ENCODE assay signal across 8 cellular contexts in the genomic region with DNA sequence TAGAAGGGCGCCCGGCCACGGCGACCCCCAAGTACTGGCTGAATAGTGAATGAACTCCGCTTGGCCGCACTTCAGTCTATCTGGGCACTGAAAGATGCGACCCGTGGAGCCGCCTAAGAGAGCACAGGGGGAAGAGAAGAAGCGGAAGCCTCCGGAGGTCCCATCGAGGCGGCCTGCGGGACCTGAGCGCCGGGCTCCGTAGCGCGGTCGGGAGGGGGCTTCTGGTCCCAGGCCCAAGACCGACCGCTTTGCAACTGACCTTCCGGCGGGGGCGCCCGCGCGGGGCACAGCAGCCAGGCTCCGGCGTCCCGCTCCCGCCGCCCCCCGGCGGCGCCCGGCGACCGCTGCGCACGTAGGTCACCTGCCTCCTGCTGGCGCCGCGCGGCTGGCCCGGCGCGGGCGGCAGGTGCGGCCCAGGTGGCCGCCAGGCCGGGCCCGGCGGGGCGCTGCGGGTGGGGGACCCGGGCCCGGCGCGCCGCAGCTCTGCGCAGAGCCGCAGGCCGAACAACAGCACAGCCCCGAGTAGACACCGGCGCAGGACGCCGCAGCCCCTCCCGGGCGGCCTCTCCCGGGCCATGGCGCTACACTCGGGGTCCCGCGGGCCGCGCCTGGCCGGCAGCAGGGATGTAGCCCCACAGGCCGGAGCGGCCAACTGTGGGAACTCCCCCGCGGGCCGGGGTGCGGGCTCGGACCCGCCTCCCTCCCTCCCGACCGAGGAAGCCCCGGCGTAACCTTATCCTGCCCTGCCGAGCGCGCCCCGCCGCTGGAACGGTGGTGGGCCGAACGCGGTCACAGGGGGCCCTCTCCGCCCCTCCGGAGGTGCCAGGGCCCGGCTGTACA. TPM values are rescaled to one million over a fixed set of nuclear protein-coding genes. Genes with fewer than 3 reads are reported as not detected.
DNase-seq lines count a peak whose midpoint lies in the region; ATAC-seq lines count a peak whose summit lies in the region.

A gene with protein sequence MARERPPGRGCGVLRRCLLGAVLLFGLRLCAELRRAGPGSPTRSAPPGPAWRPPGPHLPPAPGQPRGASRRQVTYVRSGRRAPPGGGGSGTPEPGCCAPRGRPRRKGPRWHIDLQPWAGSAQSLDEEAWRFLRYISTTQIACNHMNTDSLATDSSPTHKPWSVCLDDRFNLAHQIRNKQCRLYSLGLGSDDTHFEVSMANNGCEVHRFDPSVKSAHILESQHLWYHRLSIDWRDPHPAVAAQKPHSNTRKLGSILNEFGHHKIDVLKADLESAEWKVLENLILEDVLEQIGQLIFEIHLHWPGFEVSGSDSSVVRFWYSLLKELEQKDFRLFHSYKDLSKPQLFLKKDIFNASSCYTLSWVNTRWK (minus strand): TSS at position 654 of the 840 bp plus-strand sequence. CDS start 77 bp downstream, at position 577.

- peak within 1 kb of the TSS; percentile 69 for H3K4me3 Mint-ChIP-seq in activated naive CD4-positive, alpha-beta T cell treated with anti-CD3 and anti-CD28 coated beads for 36 hours
- H3K4me3 Mint-ChIP-seq in activated CD8-positive, alpha-beta T cell treated with anti-CD3 and anti-CD28 coated beads, Interleukin-2, amount 10 ng/mL, durations not matched to agents 7 days and 5 days = peak within 1 kb of the TSS; percentile 73

- H3K4me1 Mint-ChIP-seq in activated naive CD4-positive, alpha-beta T cell treated with anti-CD3 and anti-CD28 coated beads for 36 hours (ENCODE audit: low read depth) = peaks cover 8% of the 10 kb centered on the region
- H3K4me1 Mint-ChIP-seq in activated CD8-positive, alpha-beta T cell treated with anti-CD3 and anti-CD28 coated beads, Interleukin-2, amount 10 ng/mL, durations not matched to agents 7 days and 5 days (ENCODE audit: low read depth) = peaks cover 6% of the 10 kb centered on the region

- no peak within 1 kb of the TSS for H3K27ac Mint-ChIP-seq in activated naive CD4-positive, alpha-beta T cell treated with anti-CD3 and anti-CD28 coated beads for 36 hours
- H3K27ac Mint-ChIP-seq in activated CD8-positive, alpha-beta T cell treated with anti-CD3 and anti-CD28 coated beads, Interleukin-2, amount 10 ng/mL, durations not matched to agents 7 days and 5 days = no peak within 1 kb of the TSS

- CTCF ChIA-PET in activated naive CD4-positive, alpha-beta T cell treated with anti-CD3 and anti-CD28 coated beads for 36 hours (lab: Charles Lee) = no interaction called here
- CTCF ChIA-PET in activated CD8-positive, alpha-beta T cell treated with anti-CD3 and anti-CD28 coated beads, Interleukin-2, amount 10 ng/mL, durations not matched to agents 7 days and 5 days (lab: Charles Lee) = no interaction called here

- no peaks in the 10 kb centered on the region for H3K9me3 Mint-ChIP-seq in activated naive CD4-positive, alpha-beta T cell treated with anti-CD3 and anti-CD28 coated beads for 36 hours
- H3K9me3 Mint-ChIP-seq in activated CD8-positive, alpha-beta T cell treated with anti-CD3 and anti-CD28 coated beads, Interleukin-2, amount 10 ng/mL, durations not matched to agents 7 days and 5 days (ENCODE audit: insufficient read depth) = no peaks in the 10 kb centered on the region

- no peaks in the 10 kb centered on the region for H3K36me3 Mint-ChIP-seq in activated naive CD4-positive, alpha-beta T cell treated with anti-CD3 and anti-CD28 coated beads for 36 hours (ENCODE audit: low read depth)
- no peaks in the 10 kb centered on the region for H3K36me3 Mint-ChIP-seq in activated CD8-positive, alpha-beta T cell treated with anti-CD3 and anti-CD28 coated beads, Interleukin-2, amount 10 ng/mL, durations not matched to agents 7 days and 5 days (ENCODE audit: low read depth)

- DNase-seq in activated naive CD4-positive, alpha-beta T cell treated with anti-CD3 and anti-CD28 coated beads for 36 hours = no peak
- no peak for DNase-seq in activated naive CD4-positive, alpha-beta T cell treated with anti-CD3 and anti-CD28 coated beads, Interleukin-2, amount 50 U/mL, for 16 hours
- peak; percentile 23 for DNase-seq in activated CD8-positive, alpha-beta T cell treated with anti-CD3 and anti-CD28 coated beads, Interleukin-2, amount 10 ng/mL, durations not matched to agents 7 days and 5 days
- DNase-seq in germinal center (ENCODE audit: low spot score) (peak; percentile 30), posterior vena cava (ENCODE audit: low spot score) (no peak), midbrain (lab: John Stamatoyannopoulos, UW) (no peak)

- POLR2A ChIA-PET in activated CD8-positive, alpha-beta T cell treated with anti-CD3 and anti-CD28 coated beads, Interleukin-2, amount 10 ng/mL, durations not matched to agents 7 days and 5 days (lab: Charles Lee) = no interaction called here

- ATAC-seq in activated CD8-positive, alpha-beta T cell treated with anti-CD3 and anti-CD28 coated beads, Interleukin-2, amount 10 ng/mL, durations not matched to agents 7 days and 5 days = peak; percentile 77
- ATAC-seq in HG03521 (IDR thresholded peaks at IDR 0.05; ENCODE audit: unreplicated experiment) (no peak), HG03354 (IDR thresholded peaks at IDR 0.05; ENCODE audit: poor library complexity, severe bottlenecking, unreplicated experiment) (no peak)

- peaks cover 33% of the 10 kb centered on the region for H3K27me3 Mint-ChIP-seq in activated naive CD4-positive, alpha-beta T cell treated with anti-CD3 and anti-CD28 coated beads for 36 hours (ENCODE audit: low read depth)
- H3K27me3 Mint-ChIP-seq in activated CD8-positive, alpha-beta T cell treated with anti-CD3 and anti-CD28 coated beads, Interleukin-2, amount 10 ng/mL, durations not matched to agents 7 days and 5 days (ENCODE audit: low read depth) = peaks cover 32% of the 10 kb centered on the region

- intact Hi-C loops in activated naive CD4-positive, alpha-beta T cell treated with anti-CD3 and anti-CD28 coated beads for 36 hours (cut with micrococcal nuclease) = no loop called here
- intact Hi-C loops in posterior vena cava (cut with DNase I) = no loop called here

RNA-seq across cellular contexts. Expression of the gene that starts here (rescaled TPM):
- not detected for total RNA-seq in activated naive CD4-positive, alpha-beta T cell treated with anti-CD3 and anti-CD28 coated beads for 36 hours
- total RNA-seq in activated CD8-positive, alpha-beta T cell treated with anti-CD3 and anti-CD28 coated beads, Interleukin-2, amount 10 ng/mL, durations not matched to agents 7 days and 5 days = not detected
- total RNA-seq in posterior vena cava = 10 to 100 TPM; 12.0 to 17.2 TPM

Comparison
In these comparisons a context has a peak if more than half of its experiments do, and no peak if none do; other contexts are left out.
1. RNA of the gene that starts here (total RNA-seq): 12.0 to 17.2 TPM in posterior vena cava; not detected in activated CD8-positive, alpha-beta T cell treated with anti-CD3 and anti-CD28 coated beads, Interleukin-2, amount 10 ng/mL, durations not matched to agents 7 days and 5 days and not detected in activated naive CD4-positive, alpha-beta T cell treated with anti-CD3 and anti-CD28 coated beads for 36 hours; every median in the first group is over 10 times any median in the second.
2. Peak in DNase-seq and ATAC-seq in activated CD8-positive, alpha-beta T cell treated with anti-CD3 and anti-CD28 coated beads, Interleukin-2, amount 10 ng/mL, durations not matched to agents 7 days and 5 days; RNA of the gene not detected or under 1 TPM.